In the genomic region with DNA sequence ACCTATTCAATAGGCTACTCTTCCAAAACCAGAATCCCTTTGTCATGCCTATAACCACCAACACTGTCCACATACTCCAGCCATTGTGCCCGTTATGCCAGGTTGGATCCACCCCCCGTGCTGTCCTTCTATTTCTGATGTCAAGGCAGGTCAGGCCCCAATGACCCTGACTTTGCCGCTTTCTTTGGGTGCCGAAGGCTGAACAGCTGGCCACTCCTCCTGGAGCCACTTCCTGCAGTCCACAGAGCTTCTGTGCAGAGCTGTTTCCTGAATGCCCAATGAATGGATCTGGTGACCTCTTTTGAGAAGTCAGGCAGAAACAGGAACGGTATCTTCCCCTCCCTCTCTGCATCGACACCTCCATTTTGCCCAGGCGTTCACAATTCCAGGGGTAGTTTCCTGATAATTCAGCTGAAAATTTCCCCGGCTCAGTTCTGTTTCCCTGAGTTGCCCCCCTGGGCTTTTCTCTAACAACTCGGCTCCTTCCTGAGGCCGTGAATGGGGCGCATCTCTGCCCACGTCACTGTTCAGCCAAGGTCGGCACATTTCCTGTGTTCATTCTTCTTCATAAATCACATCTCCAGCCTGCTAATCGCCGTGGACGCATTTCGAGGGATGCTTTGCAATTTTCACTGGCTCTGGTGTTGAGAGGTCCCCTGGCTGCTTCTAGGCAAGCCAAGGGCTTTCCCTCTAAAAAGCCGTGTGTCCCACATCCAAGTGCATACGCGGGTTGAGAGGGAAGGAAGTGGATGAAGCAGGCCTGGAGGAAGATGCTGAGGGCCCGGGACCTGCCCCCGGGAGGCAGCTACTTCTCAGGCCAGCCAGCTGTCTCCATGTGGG, we compare ENCODE assay signal across 21 cellular contexts.
DNase-seq lines count a peak whose midpoint lies in the region; ATAC-seq and TF ChIP-seq lines count a peak whose summit lies in the region.
"Had no signal": no experiment of that assay in that cellular context is flagged by ENCODE, and none has a peak within 500 bp of the region (broad histone marks: within the 10 kb centered on the region; RNA-seq: fewer than 3 reads in every experiment).

No MANE protein-coding gene starts in this region.

- no peak for TF ChIP-seq EP300 in upper lobe of left lung (IDR thresholded peaks at IDR 0.05)

- CTCF ChIA-PET in activated CD8-positive, alpha-beta memory T cell treated with anti-CD3 and anti-CD28 coated beads, Interleukin-2, amount 10 ng/mL, durations not matched to agents 7 days and 5 days (lab: Charles Lee) = interaction anchor here (0.9 to 2.8 kb wide), 3 partner anchors 11 to 153 kb away, joined by 3 to 9 read pairs (median 4); no protein-coding TSS in a partner anchor

- no peak overlapping the region for H3K27ac ChIP-seq in coronary artery
- H3K27ac ChIP-seq in neural progenitor cell = no peak overlapping the region
- no peak overlapping the region for H3K27ac ChIP-seq in upper lobe of left lung
- H3K27ac ChIP-seq: A549, pancreas, SJCRH30 had no signal

- WGBS in upper lobe of left lung, 2 donors = 49 to 52% methylated on average over 19 to 22 of the region's 22 CpGs

- H3K36me3 Mint-ChIP-seq in activated CD8-positive, alpha-beta memory T cell treated with anti-CD3 and anti-CD28 coated beads, Interleukin-2, amount 10 ng/mL, durations not matched to agents 7 days and 5 days = no peaks in the 10 kb centered on the region
- no peaks in the 10 kb centered on the region for H3K36me3 Mint-ChIP-seq in neural progenitor cell
- H3K36me3 Mint-ChIP-seq: type B pancreatic cell had no signal

- H3K9me3 Mint-ChIP-seq in activated CD8-positive, alpha-beta memory T cell treated with anti-CD3 and anti-CD28 coated beads, Interleukin-2, amount 10 ng/mL, durations not matched to agents 7 days and 5 days (ENCODE audit: low read depth) = no peaks in the 10 kb centered on the region
- no peaks in the 10 kb centered on the region for H3K9me3 Mint-ChIP-seq in neural progenitor cell
- H3K9me3 Mint-ChIP-seq: activated naive CD4-positive, alpha-beta T cell treated with anti-CD3 and anti-CD28 coated beads for 36 hours; activated T-cell treated with anti-CD3 and anti-CD28 coated beads, Interleukin-2, amount 50 U/mL, for 72 hours; type B pancreatic cell had no signal

- no peak overlapping the region for H3K27ac Mint-ChIP-seq in activated CD8-positive, alpha-beta memory T cell treated with anti-CD3 and anti-CD28 coated beads, Interleukin-2, amount 10 ng/mL, durations not matched to agents 7 days and 5 days
- peak overlapping the region; percentile 76 for H3K27ac Mint-ChIP-seq in neural progenitor cell
- H3K27ac Mint-ChIP-seq: activated naive CD4-positive, alpha-beta T cell treated with anti-CD3 and anti-CD28 coated beads for 36 hours; activated T-cell treated with anti-CD3 and anti-CD28 coated beads, Interleukin-2, amount 50 U/mL, for 72 hours; type B pancreatic cell had no signal

- TF ChIP-seq POLR2A in upper lobe of left lung (IDR thresholded peaks at IDR 0.05) = no peak

- no peaks in the 10 kb centered on the region for H4K20me1 ChIP-seq in neural progenitor cell (ENCODE audit: low read depth)

- H3K9me3 ChIP-seq in neural progenitor cell (ENCODE audit: low read depth) (no peaks in the 10 kb centered on the region), upper lobe of left lung (no peaks in the 10 kb centered on the region)
- H3K9me3 ChIP-seq: A549, pancreas, SJCRH30 had no signal

- no peaks in the 10 kb centered on the region for H3K79me2 ChIP-seq in neural progenitor cell (ENCODE audit: low read depth)

- no peak overlapping the region for H3K4me2 ChIP-seq in neural progenitor cell
- H3K4me2 ChIP-seq: A549 had no signal

- H3K4me3 ChIP-seq in coronary artery = no peak overlapping the region
- H3K4me3 ChIP-seq in neural progenitor cell = no peak overlapping the region
- peak overlapping the region in 1 of 4 donors; percentile 14 for H3K4me3 ChIP-seq in upper lobe of left lung
- H3K4me3 ChIP-seq: A549, pancreas, SJCRH30 had no signal

- peaks cover 3% of the 10 kb centered on the region for H3F3A ChIP-seq in neural progenitor cell (ENCODE audit: low read depth)

- no peak overlapping the region for H3K9ac ChIP-seq in neural progenitor cell

- H2AFZ ChIP-seq in neural progenitor cell (replicated peaks) = no peak overlapping the region

- H3K27me3 ChIP-seq in neural progenitor cell (no peaks in the 10 kb centered on the region), upper lobe of left lung (peaks cover 0 to 13% (median 8%) of the 10 kb centered on the region in 4 donors)
- H3K27me3 ChIP-seq: SJCRH30 had no signal

- H3K4me3 Mint-ChIP-seq in activated CD8-positive, alpha-beta memory T cell treated with anti-CD3 and anti-CD28 coated beads, Interleukin-2, amount 10 ng/mL, durations not matched to agents 7 days and 5 days = no peak overlapping the region
- no peak overlapping the region for H3K4me3 Mint-ChIP-seq in neural progenitor cell
- H3K4me3 Mint-ChIP-seq: activated naive CD4-positive, alpha-beta T cell treated with anti-CD3 and anti-CD28 coated beads for 36 hours; activated T-cell treated with anti-CD3 and anti-CD28 coated beads, Interleukin-2, amount 50 U/mL, for 72 hours; type B pancreatic cell had no signal

- H3K36me3 ChIP-seq in neural progenitor cell = no peaks in the 10 kb centered on the region
- H3K36me3 ChIP-seq in upper lobe of left lung = no peaks in the 10 kb centered on the region
- H3K36me3 ChIP-seq: pancreas, SJCRH30 had no signal

- peaks cover 17% of the 10 kb centered on the region for H3K4me1 Mint-ChIP-seq in activated CD8-positive, alpha-beta memory T cell treated with anti-CD3 and anti-CD28 coated beads, Interleukin-2, amount 10 ng/mL, durations not matched to agents 7 days and 5 days
- H3K4me1 Mint-ChIP-seq in neural progenitor cell = peaks cover 50% of the 10 kb centered on the region

- peaks cover 30% of the 10 kb centered on the region for H3K27me3 Mint-ChIP-seq in activated CD8-positive, alpha-beta memory T cell treated with anti-CD3 and anti-CD28 coated beads, Interleukin-2, amount 10 ng/mL, durations not matched to agents 7 days and 5 days
- H3K27me3 Mint-ChIP-seq in neural progenitor cell (ENCODE audit: insufficient read depth, low read depth) = peaks cover 14% of the 10 kb centered on the region

- DNase-seq in activated CD8-positive, alpha-beta memory T cell treated with anti-CD3 and anti-CD28 coated beads, Interleukin-2, amount 50 U/mL, for 48 hours = peak; percentile 8
- DNase-seq in activated CD8-positive, alpha-beta memory T cell treated with anti-CD3 and anti-CD28 coated beads, Interleukin-2, amount 10 ng/mL, durations not matched to agents 7 days and 5 days = no peak
- DNase-seq in coronary artery (ENCODE audit: low spot score) = peak; percentile 45
- DNase-seq in neural progenitor cell (ENCODE audit: low spot score) = no peak
- DNase-seq in upper lobe of left lung = peak; percentile 18 to 33
- DNase-seq in epidermal melanocyte (ENCODE audit: insufficient read length, low spot score) = no peak
- DNase-seq: activated naive CD4-positive, alpha-beta T cell treated with anti-CD3 and anti-CD28 coated beads for 36 hours; activated T-cell treated with anti-CD3 and anti-CD28 coated beads, Interleukin-2, amount 50 U/mL, for 72 hours; Kasumi-1; mesenchymal stem cell; NCI-H1694 treated with DMSO at 0.1 percent for 48 hours; NCI-H2171 treated with DMSO at 0.1 percent for 48 hours; SJCRH30 had no signal

- peaks cover 6% of the 10 kb centered on the region for H3K4me1 ChIP-seq in neural progenitor cell
- H3K4me1 ChIP-seq in upper lobe of left lung = peaks cover 8 to 16% (median 11%) of the 10 kb centered on the region in 4 donors
- H3K4me1 ChIP-seq: SJCRH30 had no signal

- no peak for TF ChIP-seq CTCF in coronary artery (IDR thresholded peaks at IDR 0.05)
- TF ChIP-seq CTCF in neural progenitor cell (IDR thresholded peaks at IDR 0.05) = no peak
- TF ChIP-seq CTCF in upper lobe of left lung (IDR thresholded peaks at IDR 0.05) = no peak

- no peak for ATAC-seq in activated CD8-positive, alpha-beta memory T cell treated with anti-CD3 and anti-CD28 coated beads, Interleukin-2, amount 10 ng/mL, durations not matched to agents 7 days and 5 days
- ATAC-seq in upper lobe of left lung (ENCODE audit: low FRiP score in 2 of 2) (no peak), HG03097 (IDR thresholded peaks at IDR 0.05; ENCODE audit: low FRiP score, unreplicated experiment) (no peak), GM18909 (IDR thresholded peaks at IDR 0.05; ENCODE audit: poor library complexity, unreplicated experiment) (no peak)
- ATAC-seq: A549; activated CD4-positive, CD25-positive, alpha-beta regulatory T cell treated with anti-CD3 and anti-CD28 coated beads, Interleukin-2, amount 50 U/mL, for 24 hours; activated T-cell treated with anti-CD3 and anti-CD28 coated beads, Interleukin-2, amount 50 U/mL, for 72 hours; HCT116; HepG2 had no signal

Comparison
In these comparisons a context has a peak if more than half of its experiments do, and no peak if none do; other contexts are left out.
1. DNase-seq: peak in activated CD8-positive, alpha-beta memory T cell treated with anti-CD3 and anti-CD28 coated beads, Interleukin-2, amount 50 U/mL, for 48 hours (single experiment), coronary artery (single experiment) and upper lobe of left lung (2 of 2); none in activated CD8-positive, alpha-beta memory T cell treated with anti-CD3 and anti-CD28 coated beads, Interleukin-2, amount 10 ng/mL, durations not matched to agents 7 days and 5 days (single experiment), neural progenitor cell (single experiment) and epidermal melanocyte (single experiment).